ENCODE assay signal across 1 cellular context in the genomic region with DNA sequence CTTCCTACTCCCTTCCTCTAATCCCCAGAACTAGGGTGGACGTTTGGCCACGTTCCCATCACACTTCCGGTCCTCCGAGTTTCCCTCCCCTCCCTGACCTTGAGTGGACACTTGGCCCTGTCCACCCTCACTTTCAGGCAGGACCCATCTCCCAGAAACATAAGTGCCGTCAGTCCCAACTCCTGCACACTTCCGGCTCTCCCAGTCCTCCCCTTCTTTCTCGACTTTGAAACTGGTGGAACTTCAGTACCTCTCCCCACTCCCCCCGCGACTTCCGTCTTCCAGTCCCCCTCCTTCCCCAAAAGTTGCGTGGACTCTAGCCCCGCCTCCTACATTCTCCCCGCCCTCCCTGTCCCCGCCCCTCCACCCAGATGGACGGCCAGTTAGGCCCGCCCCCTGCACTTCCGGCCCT.
A peak's percentile ranks its signal among the peaks of the same experiment; 100 is the strongest.
TF ChIP-seq lines count a peak whose summit lies in the region.

No MANE protein-coding gene starts in this region.

TF ChIP-seq in K562, 482 proteins besides CTCF, POLR2A, EP300 and RAD21 (continued from another document and continues in another):
- TF ChIP-seq, protein P1, sequence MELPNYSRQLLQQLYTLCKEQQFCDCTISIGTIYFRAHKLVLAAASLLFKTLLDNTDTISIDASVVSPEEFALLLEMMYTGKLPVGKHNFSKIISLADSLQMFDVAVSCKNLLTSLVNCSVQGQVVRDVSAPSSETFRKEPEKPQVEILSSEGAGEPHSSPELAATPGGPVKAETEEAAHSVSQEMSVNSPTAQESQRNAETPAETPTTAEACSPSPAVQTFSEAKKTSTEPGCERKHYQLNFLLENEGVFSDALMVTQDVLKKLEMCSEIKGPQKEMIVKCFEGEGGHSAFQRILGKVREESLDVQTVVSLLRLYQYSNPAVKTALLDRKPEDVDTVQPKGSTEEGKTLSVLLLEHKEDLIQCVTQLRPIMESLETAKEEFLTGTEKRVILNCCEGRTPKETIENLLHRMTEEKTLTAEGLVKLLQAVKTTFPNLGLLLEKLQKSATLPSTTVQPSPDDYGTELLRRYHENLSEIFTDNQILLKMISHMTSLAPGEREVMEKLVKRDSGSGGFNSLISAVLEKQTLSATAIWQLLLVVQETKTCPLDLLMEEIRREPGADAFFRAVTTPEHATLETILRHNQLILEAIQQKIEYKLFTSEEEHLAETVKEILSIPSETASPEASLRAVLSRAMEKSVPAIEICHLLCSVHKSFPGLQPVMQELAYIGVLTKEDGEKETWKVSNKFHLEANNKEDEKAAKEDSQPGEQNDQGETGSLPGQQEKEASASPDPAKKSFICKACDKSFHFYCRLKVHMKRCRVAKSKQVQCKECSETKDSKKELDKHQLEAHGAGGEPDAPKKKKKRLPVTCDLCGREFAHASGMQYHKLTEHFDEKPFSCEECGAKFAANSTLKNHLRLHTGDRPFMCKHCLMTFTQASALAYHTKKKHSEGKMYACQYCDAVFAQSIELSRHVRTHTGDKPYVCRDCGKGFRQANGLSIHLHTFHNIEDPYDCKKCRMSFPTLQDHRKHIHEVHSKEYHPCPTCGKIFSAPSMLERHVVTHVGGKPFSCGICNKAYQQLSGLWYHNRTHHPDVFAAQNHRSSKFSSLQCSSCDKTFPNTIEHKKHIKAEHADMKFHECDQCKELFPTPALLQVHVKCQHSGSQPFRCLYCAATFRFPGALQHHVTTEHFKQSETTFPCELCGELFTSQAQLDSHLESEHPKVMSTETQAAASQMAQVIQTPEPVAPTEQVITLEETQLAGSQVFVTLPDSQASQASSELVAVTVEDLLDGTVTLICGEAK (IDR thresholded peaks at IDR 0.05): peak; percentile 89
- TF ChIP-seq, protein P1 (CRISPR knock-in tag; IDR thresholded peaks at IDR 0.05): no peak
- no peak for TF ChIP-seq TAF9B (IDR thresholded peaks at IDR 0.05; ENCODE audit: partially characterized antibody)
- TF ChIP-seq SMARCE1 (IDR thresholded peaks at IDR 0.05): 0 out of 2 replicates have a peak, but pooled peaks have one; percentile 40
- TF ChIP-seq, protein P2, sequence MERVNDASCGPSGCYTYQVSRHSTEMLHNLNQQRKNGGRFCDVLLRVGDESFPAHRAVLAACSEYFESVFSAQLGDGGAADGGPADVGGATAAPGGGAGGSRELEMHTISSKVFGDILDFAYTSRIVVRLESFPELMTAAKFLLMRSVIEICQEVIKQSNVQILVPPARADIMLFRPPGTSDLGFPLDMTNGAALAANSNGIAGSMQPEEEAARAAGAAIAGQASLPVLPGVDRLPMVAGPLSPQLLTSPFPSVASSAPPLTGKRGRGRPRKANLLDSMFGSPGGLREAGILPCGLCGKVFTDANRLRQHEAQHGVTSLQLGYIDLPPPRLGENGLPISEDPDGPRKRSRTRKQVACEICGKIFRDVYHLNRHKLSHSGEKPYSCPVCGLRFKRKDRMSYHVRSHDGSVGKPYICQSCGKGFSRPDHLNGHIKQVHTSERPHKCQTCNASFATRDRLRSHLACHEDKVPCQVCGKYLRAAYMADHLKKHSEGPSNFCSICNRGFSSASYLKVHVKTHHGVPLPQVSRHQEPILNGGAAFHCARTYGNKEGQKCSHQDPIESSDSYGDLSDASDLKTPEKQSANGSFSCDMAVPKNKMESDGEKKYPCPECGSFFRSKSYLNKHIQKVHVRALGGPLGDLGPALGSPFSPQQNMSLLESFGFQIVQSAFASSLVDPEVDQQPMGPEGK (CRISPR knock-in tag; IDR thresholded peaks at IDR 0.05; ENCODE audit: borderline replicate concordance): no peak
- no peak for TF ChIP-seq ZNF184 (CRISPR knock-in tag; IDR thresholded peaks at IDR 0.05)
- TF ChIP-seq ELF4 (CRISPR knock-in tag; IDR thresholded peaks at IDR 0.05): peak; percentile 85
- no peak; the same call in 1 of the 2 replicates for TF ChIP-seq TARDBP (IDR thresholded peaks at IDR 0.05)
- TF ChIP-seq CSDE1 (IDR thresholded peaks at IDR 0.05): 0 out of 4 replicates have a peak, but pooled peaks of 1 of the 2 experiments have one; percentile 5
- TF ChIP-seq NR3C1 (CRISPR knock-in tag; IDR thresholded peaks at IDR 0.05): no peak
- TF ChIP-seq CBX5 (IDR thresholded peaks at IDR 0.05; ENCODE audit: borderline replicate concordance, low read depth): peak; percentile 81; the same call in 1 of the 2 replicates
- TF ChIP-seq BRF1 (IDR thresholded peaks at IDR 0.05; ENCODE audit: borderline replicate concordance, extremely low read depth, insufficient read length): no peak
- no peak for TF ChIP-seq ZFP36 (IDR thresholded peaks at IDR 0.05; ENCODE audit: low read depth, low read length, partially characterized antibody)
- no peak for TF ChIP-seq MXI1 (IDR thresholded peaks at IDR 0.05; ENCODE audit: low read depth, low read length)
- TF ChIP-seq SNRNP70 (optimal IDR thresholded peaks at IDR 0.05; ENCODE audit: low read depth, low read length): no peak
- TF ChIP-seq ZNF12 (CRISPR knock-in tag; IDR thresholded peaks at IDR 0.05): no peak
- TF ChIP-seq ZBTB11 (CRISPR knock-in tag; IDR thresholded peaks at IDR 0.05): peak in 2 of 3 experiments; percentile 50 to 84; a peak in 4 of 6 replicates
- TF ChIP-seq, protein P3, sequence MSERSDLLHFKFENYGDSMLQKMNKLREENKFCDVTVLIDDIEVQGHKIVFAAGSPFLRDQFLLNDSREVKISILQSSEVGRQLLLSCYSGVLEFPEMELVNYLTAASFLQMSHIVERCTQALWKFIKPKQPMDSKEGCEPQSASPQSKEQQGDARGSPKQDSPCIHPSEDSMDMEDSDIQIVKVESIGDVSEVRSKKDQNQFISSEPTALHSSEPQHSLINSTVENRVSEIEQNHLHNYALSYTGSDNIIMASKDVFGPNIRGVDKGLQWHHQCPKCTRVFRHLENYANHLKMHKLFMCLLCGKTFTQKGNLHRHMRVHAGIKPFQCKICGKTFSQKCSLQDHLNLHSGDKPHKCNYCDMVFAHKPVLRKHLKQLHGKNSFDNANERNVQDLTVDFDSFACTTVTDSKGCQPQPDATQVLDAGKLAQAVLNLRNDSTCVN (CRISPR knock-in tag; IDR thresholded peaks at IDR 0.05): peak; percentile 84; the same call in 1 of the 2 replicates
- no peak for TF ChIP-seq CREB3 (tag; conservative IDR thresholded peaks at IDR 0.05; ENCODE audit: low read depth)
- TF ChIP-seq U2AF1 (optimal IDR thresholded peaks at IDR 0.05; ENCODE audit: low read depth, low read length): no peak
- no peak for TF ChIP-seq ILK (tag; IDR thresholded peaks at IDR 0.05; ENCODE audit: borderline replicate concordance, low read depth)
- TF ChIP-seq MTA3 (IDR thresholded peaks at IDR 0.05; ENCODE audit: borderline replicate concordance): no peak
- no peak for TF ChIP-seq EZH2 (IDR thresholded peaks at IDR 0.05; ENCODE audit: borderline replicate concordance, low read depth, low read length)
- peak; percentile 73 for TF ChIP-seq NFIC (IDR thresholded peaks at IDR 0.05)
- 0 out of 4 replicates have a peak, but pooled peaks of 1 of the 2 experiments have one; percentile 5 for TF ChIP-seq HDAC1 (IDR thresholded peaks at IDR 0.05)
- no peak for TF ChIP-seq E2F1 (CRISPR knock-in tag; IDR thresholded peaks at IDR 0.05)
- no peak for TF ChIP-seq ZNF263 (CRISPR knock-in tag; IDR thresholded peaks at IDR 0.05; ENCODE audit: borderline replicate concordance)
- TF ChIP-seq ARID2 (IDR thresholded peaks at IDR 0.05): no peak
- 0 out of 2 replicates have a peak, but pooled peaks have one; percentile 40 for TF ChIP-seq ERF (CRISPR knock-in tag; IDR thresholded peaks at IDR 0.05)
- no peak for TF ChIP-seq TBP (optimal IDR thresholded peaks at IDR 0.05; ENCODE audit: low read depth, low read length)
- TF ChIP-seq, protein P4, sequence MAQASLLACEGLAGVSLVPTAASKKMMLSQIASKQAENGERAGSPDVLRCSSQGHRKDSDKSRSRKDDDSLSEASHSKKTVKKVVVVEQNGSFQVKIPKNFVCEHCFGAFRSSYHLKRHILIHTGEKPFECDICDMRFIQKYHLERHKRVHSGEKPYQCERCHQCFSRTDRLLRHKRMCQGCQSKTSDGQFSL (CRISPR knock-in tag; IDR thresholded peaks at IDR 0.05): no peak
- TF ChIP-seq, protein P4 (tag; IDR thresholded peaks at IDR 0.05): no peak
- TF ChIP-seq MIER1 (IDR thresholded peaks at IDR 0.05; ENCODE audit: low read depth): 0 out of 2 replicates have a peak, but pooled peaks have one; percentile 12
- 0 out of 2 replicates have a peak, but pooled peaks have one; percentile 4 for TF ChIP-seq ZBTB12 (CRISPR knock-in tag; IDR thresholded peaks at IDR 0.05)
- TF ChIP-seq TCFL5 (CRISPR knock-in tag; conservative IDR thresholded peaks at IDR 0.05): no peak
- no peak for TF ChIP-seq ZNF445 (CRISPR knock-in tag; IDR thresholded peaks at IDR 0.05; ENCODE audit: low read depth)
